Comparison of ENCODE assay signal across 1 cellular context in genomic region chr1:192700834-192701271, GRCh38.
A peak's percentile ranks its signal among the peaks of the same experiment; 100 is the strongest.
TF ChIP-seq lines count a peak whose summit lies in the region.

No MANE protein-coding gene starts in this region.

TF ChIP-seq in HepG2, 621 proteins besides CTCF, POLR2A, EP300 and RAD21 (continued from another document and continues in another):
- TF ChIP-seq PAXIP1 (CRISPR knock-in tag; conservative IDR thresholded peaks at IDR 0.05) (peak; percentile 80), NFKBIZ (CRISPR knock-in tag; IDR thresholded peaks at IDR 0.05) (0 out of 2 replicates have a peak, but pooled peaks have one; percentile 49), GPBP1L1 (CRISPR knock-in tag; IDR thresholded peaks at IDR 0.05) (no peak), ATF2 (CRISPR knock-in tag; IDR thresholded peaks at IDR 0.05) (0 out of 2 replicates have a peak, but pooled peaks have one; percentile 33), MBD4 (IDR thresholded peaks at IDR 0.05; ENCODE audit: borderline replicate concordance, low read length) (no peak), HOXA3 (CRISPR knock-in tag; IDR thresholded peaks at IDR 0.05) (no peak), ZNF280B (CRISPR knock-in tag; IDR thresholded peaks at IDR 0.05; ENCODE audit: borderline replicate concordance) (no peak), ZNF329 (CRISPR knock-in tag; IDR thresholded peaks at IDR 0.05; ENCODE audit: low read depth) (no peak), THAP11 (CRISPR knock-in tag; IDR thresholded peaks at IDR 0.05) (peak; percentile 29; the same call in 1 of the 2 replicates), HIVEP1 (CRISPR knock-in tag; IDR thresholded peaks at IDR 0.05) (no peak), ZSCAN31 (CRISPR knock-in tag; IDR thresholded peaks at IDR 0.05; ENCODE audit: low read depth) (no peak), SNAI1 (CRISPR knock-in tag; IDR thresholded peaks at IDR 0.05; ENCODE audit: borderline replicate concordance) (no peak), SP1 (IDR thresholded peaks at IDR 0.05) (no peak), SP1 (CRISPR knock-in tag; IDR thresholded peaks at IDR 0.05) (no peak), MED1 (CRISPR knock-in tag; IDR thresholded peaks at IDR 0.05) (peak; percentile 77), DPF2 (CRISPR knock-in tag; IDR thresholded peaks at IDR 0.05; ENCODE audit: borderline replicate concordance, low read depth) (no peak), ZNF749 (CRISPR knock-in tag; IDR thresholded peaks at IDR 0.05; ENCODE audit: borderline replicate concordance) (no peak), ZNF414 (CRISPR knock-in tag; IDR thresholded peaks at IDR 0.05) (no peak), ZNF75D (CRISPR knock-in tag; IDR thresholded peaks at IDR 0.05; ENCODE audit: borderline replicate concordance) (no peak), MLXIP (CRISPR knock-in tag; IDR thresholded peaks at IDR 0.05; ENCODE audit: borderline replicate concordance) (no peak), REST (IDR thresholded peaks at IDR 0.05; ENCODE audit: borderline replicate concordance in 1 of 2, low read depth in 1 of 2, low read length in 2 of 2) (no peak), ZC3H13 (CRISPR knock-in tag; IDR thresholded peaks at IDR 0.05) (no peak), IRX3 (CRISPR knock-in tag; IDR thresholded peaks at IDR 0.05; ENCODE audit: borderline replicate concordance, low read depth) (no peak), CENPX (CRISPR knock-in tag; IDR thresholded peaks at IDR 0.05) (no peak), HMG20B (CRISPR knock-in tag; conservative IDR thresholded peaks at IDR 0.05) (no peak; the same call in 1 of the 2 replicates), FOXO4 (CRISPR knock-in tag; conservative IDR thresholded peaks at IDR 0.05) (no peak), ELF4 (CRISPR knock-in tag; IDR thresholded peaks at IDR 0.05; ENCODE audit: borderline replicate concordance) (no peak), ZNF597 (CRISPR knock-in tag; IDR thresholded peaks at IDR 0.05) (no peak), ZNF574 (CRISPR knock-in tag; IDR thresholded peaks at IDR 0.05) (no peak), ZNF557 (CRISPR knock-in tag; IDR thresholded peaks at IDR 0.05) (no peak), ZBTB7A (CRISPR knock-in tag; IDR thresholded peaks at IDR 0.05) (no peak), ZNF230 (CRISPR knock-in tag; IDR thresholded peaks at IDR 0.05) (no peak), ARNT (IDR thresholded peaks at IDR 0.05) (no peak), ZMAT5 (CRISPR knock-in tag; IDR thresholded peaks at IDR 0.05; ENCODE audit: borderline replicate concordance, low read depth) (no peak)
